In the genomic region with DNA sequence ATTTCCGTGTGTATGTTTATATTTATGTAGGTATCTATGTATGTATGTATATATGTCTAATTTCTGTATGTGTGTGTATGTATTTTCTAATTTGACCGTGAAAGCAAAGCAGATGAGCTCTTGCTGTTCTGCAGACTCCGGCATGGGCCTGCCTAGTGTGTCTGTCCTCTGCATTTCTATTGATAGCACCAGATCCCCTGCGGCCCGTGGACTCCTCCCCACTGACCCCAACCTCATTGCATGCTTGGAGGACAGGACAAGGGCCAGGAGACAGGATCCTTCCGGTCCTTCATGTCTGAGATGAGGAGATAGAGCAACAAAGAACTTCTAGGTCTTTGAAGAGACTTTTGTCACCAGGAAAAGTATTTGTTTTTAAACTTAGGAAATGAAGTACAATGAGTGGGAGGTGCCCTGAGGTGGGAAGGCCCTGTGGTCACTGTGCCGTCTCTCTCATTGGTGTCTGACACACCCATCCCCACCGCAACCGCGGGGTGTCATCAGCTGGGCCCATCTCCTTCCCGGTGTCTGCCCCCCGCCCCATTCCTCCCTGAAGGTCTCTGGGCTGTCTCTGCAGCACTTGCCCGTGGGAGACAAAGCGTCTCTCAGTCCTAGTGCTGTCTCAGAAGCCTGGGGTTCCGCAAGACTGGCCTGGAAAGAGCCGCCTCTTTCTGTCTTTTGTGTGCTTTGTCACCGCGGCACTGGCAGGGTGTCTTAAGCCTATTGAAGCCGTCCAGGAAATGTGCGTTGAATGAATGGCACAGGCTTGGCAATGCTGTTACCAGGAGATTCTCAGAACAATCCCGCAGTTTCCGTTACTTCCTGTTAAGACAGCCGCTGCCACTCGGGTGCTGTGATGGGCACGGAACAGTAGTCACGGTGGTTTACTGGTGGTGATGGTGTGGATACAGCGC, we compare ENCODE assay signal across 18 cellular contexts.
DNase-seq lines count a peak whose midpoint lies in the region; ATAC-seq, FAIRE-seq and TF ChIP-seq lines count a peak whose summit lies in the region.
"Had no signal": no experiment of that assay in that cellular context is flagged by ENCODE, and none has a peak within 500 bp of the region (broad histone marks: within the 10 kb centered on the region; RNA-seq: fewer than 3 reads in every experiment).

No MANE protein-coding gene starts in this region.

- H3K9me1 ChIP-seq in K562 (ENCODE audit: control insufficient read depth, insufficient read depth, low read length) (peaks cover 3% of the 10 kb centered on the region), keratinocyte (ENCODE audit: control insufficient read depth, extremely low read depth, insufficient read depth, low read length) (peaks cover 1% of the 10 kb centered on the region)

- H3K36me3 Mint-ChIP-seq in activated naive CD8-positive, alpha-beta T cell treated with anti-CD3 and anti-CD28 coated beads, Interleukin-2, amount 50 U/mL, for 24 hours (ENCODE audit: low read depth): no peaks in the 10 kb centered on the region
- H3K36me3 Mint-ChIP-seq: CD4-positive, alpha-beta memory T cell had no signal

- FAIRE-seq in K562 (lab: Jason Lieb, UNC) (no peak), keratinocyte (lab: Jason Lieb, UNC) (no peak)
- FAIRE-seq: frontal cortex, islet of Langerhans had no signal

- no peaks in the 10 kb centered on the region for H3K27me3 Mint-ChIP-seq in activated naive CD8-positive, alpha-beta T cell treated with anti-CD3 and anti-CD28 coated beads, Interleukin-2, amount 50 U/mL, for 24 hours
- H3K27me3 Mint-ChIP-seq: CD4-positive, alpha-beta memory T cell had no signal

- no peaks in the 10 kb centered on the region for H3K4me1 Mint-ChIP-seq in activated naive CD8-positive, alpha-beta T cell treated with anti-CD3 and anti-CD28 coated beads, Interleukin-2, amount 50 U/mL, for 24 hours

- POLR2A ChIA-PET in K562 (lab: Yijun Ruan, JAX): no interaction called here

- no peak overlapping the region for H3K9ac ChIP-seq in K562 (ENCODE audit: insufficient read depth in 1 of 2, low read depth in 2 of 2, low read length in 2 of 2)
- H3K9ac ChIP-seq in keratinocyte (ENCODE audit: control insufficient read depth, extremely low read depth, insufficient read depth, low read length): no peak overlapping the region

- H3K36me3 ChIP-seq in K562 (ENCODE audit: control insufficient read depth, insufficient read depth, low read length) (peaks cover 13% of the 10 kb centered on the region; the same call in 2 of the 3 replicates), keratinocyte (ENCODE audit: control insufficient read depth in 2 of 2, extremely low read depth in 1 of 2, insufficient read depth in 2 of 2, low read length in 2 of 2) (peaks cover 0 to 2% of the 10 kb centered on the region in 2 experiments), thyroid gland (no peaks in the 10 kb centered on the region), gastrocnemius medialis (no peaks in the 10 kb centered on the region)

- WGBS in K562 (ENCODE audit: insufficient coverage, low coverage, missing lambda C conversion rate): 69% methylated on average over 24 of the region's 27 CpGs
- 58 to 63% methylated on average over 25 to 27 of the region's 27 CpGs for WGBS in thyroid gland, 2 donors

- H3K4me1 ChIP-seq in K562 (replicated peaks in 1 of 2; ENCODE audit: control insufficient read depth in 2 of 2, insufficient read depth in 2 of 2, low read length in 2 of 2) (peaks cover 0 to 4% of the 10 kb centered on the region in 2 experiments; a peak in 2 of 5 replicates), keratinocyte (ENCODE audit: control insufficient read depth, extremely low read depth, insufficient read depth, low read length) (peaks cover 22% of the 10 kb centered on the region), thyroid gland (peaks cover 5 to 22% of the 10 kb centered on the region in 2 donors), gastrocnemius medialis (no peaks in the 10 kb centered on the region)

- no peak overlapping the region for H3K4me3 Mint-ChIP-seq in activated naive CD8-positive, alpha-beta T cell treated with anti-CD3 and anti-CD28 coated beads, Interleukin-2, amount 50 U/mL, for 24 hours
- H3K4me3 Mint-ChIP-seq: activated T-cell treated with anti-CD3 and anti-CD28 coated beads, Interleukin-2, amount 50 U/mL, for 4 hours; CD4-positive, alpha-beta memory T cell; T-helper 1 cell treated with Interleukin-12 subunit alpha and Interleukin-12 subunit beta and Interleukin-4 antibody, amounts not matched to agents 30 μg/mL and 1 μg/mL, for 36 hours had no signal

- H3K27ac Mint-ChIP-seq in activated naive CD8-positive, alpha-beta T cell treated with anti-CD3 and anti-CD28 coated beads, Interleukin-2, amount 50 U/mL, for 24 hours: no peak overlapping the region
- H3K27ac Mint-ChIP-seq: CD4-positive, alpha-beta memory T cell; T-helper 1 cell treated with Interleukin-12 subunit alpha and Interleukin-12 subunit beta and Interleukin-4 antibody, amounts not matched to agents 30 μg/mL and 1 μg/mL, for 36 hours had no signal

- dilution Hi-C loops in keratinocyte (cut with MboI; ENCODE audit: extremely low pct_ligation_motif_present, low sequenced_read_pairs): no loop called here

- ATAC-seq in K562 (peak; percentile 64), gastrocnemius medialis (no peak)
- no peak for ATAC-seq in activated naive CD8-positive, alpha-beta T cell treated with anti-CD3 and anti-CD28 coated beads, Interleukin-2, amount 50 U/mL, for 24 hours
- ATAC-seq: activated T-cell treated with anti-CD3 and anti-CD28 coated beads, Interleukin-2, amount 50 U/mL, for 4 hours had no signal

- H3K4me2 ChIP-seq in K562 (ENCODE audit: insufficient read depth, low read length) (no peak overlapping the region), keratinocyte (ENCODE audit: control insufficient read depth, extremely low read depth, insufficient read depth, low read depth, low read length) (no peak overlapping the region)

- in situ Hi-C loops in K562 (cut with MboI): no loop called here
- in situ Hi-C loops in gastrocnemius medialis (cut with MboI; ENCODE audit: low sequenced_read_pairs in 4 of 4): no loop called here

- H3K27me3 ChIP-seq in K562 (ENCODE audit: control insufficient read depth in 2 of 2, insufficient read depth in 2 of 2, low read length in 2 of 2): no peaks in the 10 kb centered on the region
- H3K27me3 ChIP-seq in keratinocyte (ENCODE audit: control insufficient read depth, extremely low read depth, insufficient read depth, low read length): no peaks in the 10 kb centered on the region
- no peaks in the 10 kb centered on the region for H3K27me3 ChIP-seq in thyroid gland
- H3K27me3 ChIP-seq in gastrocnemius medialis: no peaks in the 10 kb centered on the region

- no peak overlapping the region for H3K27ac ChIP-seq in K562 (ENCODE audit: extremely low read depth, low read depth, low read length)
- H3K27ac ChIP-seq in keratinocyte (ENCODE audit: control insufficient read depth, insufficient read depth, low read length): peak overlapping the region; percentile 71
- no peak overlapping the region for H3K27ac ChIP-seq in thyroid gland
- H3K27ac ChIP-seq in gastrocnemius medialis: no peak overlapping the region

- H3K4me3 ChIP-seq in K562 (no peak overlapping the region), keratinocyte (ENCODE audit: control insufficient read depth in 2 of 3, extremely low read depth in 1 of 3, insufficient read depth in 2 of 3, low read depth in 1 of 3, low read length in 3 of 3) (no peak overlapping the region), thyroid gland (replicated peaks in 1 of 3) (no peak overlapping the region), gastrocnemius medialis (no peak overlapping the region)
- H3K4me3 ChIP-seq: mucosa of descending colon had no signal

- intact Hi-C loops in K562 (cut with micrococcal nuclease) (no loop called here), thyroid gland (cut with DNase I) (no loop called here), gastrocnemius medialis (cut with DNase I; ENCODE audit: low total_unique reads) (no loop called here)

- DNase-seq in NCI-H345 (lab: John Stamatoyannopoulos, UW) (peak; percentile 51), K562 (ENCODE audit: extremely low read depth in 1 of 4, low spot score in 3 of 4) (peak; percentile 20 to 58 (median 39)), keratinocyte (ENCODE audit: low read depth, low spot score) (no peak), thyroid gland (peak; percentile 35 to 47), NCI-H146 (lab: John Stamatoyannopoulos, UW) (no peak), gastrocnemius medialis (no peak)
- no peak for DNase-seq in activated CD4-positive, CD25-positive, alpha-beta regulatory T cell (lab: John Stamatoyannopoulos, UW)
- DNase-seq in activated naive CD8-positive, alpha-beta T cell treated with anti-CD3 and anti-CD28 coated beads, Interleukin-2, amount 50 U/mL, for 24 hours: no peak
- DNase-seq: activated CD4-positive, alpha-beta T cell treated with anti-CD3 and anti-CD28 coated beads for 48 hours; activated T-cell treated with anti-CD3 and anti-CD28 coated beads, Interleukin-2, amount 50 U/mL, for 4 hours; GDM1; NCI-H1105 treated with DMSO at 0.1 percent for 48 hours; OCI-M1 had no signal

- H3K79me2 ChIP-seq in K562 (ENCODE audit: control insufficient read depth, insufficient read depth, low read length) (peaks cover 7% of the 10 kb centered on the region; the same call in 2 of the 3 replicates), keratinocyte (ENCODE audit: control insufficient read depth, insufficient read depth, low read length) (peaks cover 15% of the 10 kb centered on the region)

- TF ChIP-seq POLR2A in K562 (conservative IDR thresholded peaks at IDR 0.05): no peak
- TF ChIP-seq POLR2A in thyroid gland (IDR thresholded peaks at IDR 0.05): no peak
- no peak for TF ChIP-seq POLR2A in gastrocnemius medialis (IDR thresholded peaks at IDR 0.05)

- no peak overlapping the region for H2AFZ ChIP-seq in K562 (ENCODE audit: low read depth, low read length)
- no peak overlapping the region for H2AFZ ChIP-seq in keratinocyte (ENCODE audit: control insufficient read depth, low read length)

- H3K9me3 Mint-ChIP-seq in activated naive CD8-positive, alpha-beta T cell treated with anti-CD3 and anti-CD28 coated beads, Interleukin-2, amount 50 U/mL, for 24 hours: no peaks in the 10 kb centered on the region
- H3K9me3 Mint-ChIP-seq: activated T-cell treated with anti-CD3 and anti-CD28 coated beads, Interleukin-2, amount 50 U/mL, for 4 hours; CD4-positive, alpha-beta memory T cell; T-helper 1 cell treated with Interleukin-12 subunit alpha and Interleukin-12 subunit beta and Interleukin-4 antibody, amounts not matched to agents 30 μg/mL and 1 μg/mL, for 36 hours had no signal

- TF ChIP-seq EP300 in K562 (IDR thresholded peaks at IDR 0.05; ENCODE audit: low read length): no peak

- TF ChIP-seq CTCF in K562 (IDR thresholded peaks at IDR 0.05 in 2 of 3, conservative IDR thresholded peaks at IDR 0.05 in 1 of 3; ENCODE audit: insufficient read depth in 2 of 3, low read depth in 1 of 3, low read length in 3 of 3): no peak
- TF ChIP-seq CTCF in keratinocyte (optimal IDR thresholded peaks at IDR 0.05 in 1 of 3, IDR thresholded peaks at IDR 0.05 in 1 of 3, conservative IDR thresholded peaks at IDR 0.05 in 1 of 3; ENCODE audit: extremely low read depth in 1 of 3, insufficient read depth in 2 of 3, low read length in 3 of 3): no peak
- TF ChIP-seq CTCF in thyroid gland (IDR thresholded peaks at IDR 0.05): no peak
- no peak for TF ChIP-seq CTCF in gastrocnemius medialis (IDR thresholded peaks at IDR 0.05 in 4 of 5, conservative IDR thresholded peaks at IDR 0.05 in 1 of 5)

- CTCF ChIA-PET in K562 (lab: Yijun Ruan, JAX; ENCODE audit: low intra/inter-chr PET ratio): no interaction called here

- no TSS peak for BruUV-seq in K562 (replicated peaks; lab: Mats Ljungman, UMichigan)

- TF ChIP-seq RAD21 in K562 (CRISPR knock-in tag; conservative IDR thresholded peaks at IDR 0.05 in 1 of 2, IDR thresholded peaks at IDR 0.05 in 1 of 2): no peak

- peaks cover 13% of the 10 kb centered on the region for H4K20me1 ChIP-seq in K562 (replicated peaks; ENCODE audit: control insufficient read depth, insufficient read depth, low read length)
- no peaks in the 10 kb centered on the region for H4K20me1 ChIP-seq in keratinocyte (ENCODE audit: control insufficient read depth, extremely low read depth, insufficient read depth, low read length)

- H3K9me3 ChIP-seq in K562 (replicated peaks; ENCODE audit: control insufficient read depth, insufficient read depth, low read depth, low read length) (no peaks in the 10 kb centered on the region), keratinocyte (ENCODE audit: control insufficient read depth, low read depth, low read length) (no peaks in the 10 kb centered on the region), thyroid gland (no peaks in the 10 kb centered on the region), gastrocnemius medialis (no peaks in the 10 kb centered on the region)
- H3K9me3 ChIP-seq: mucosa of descending colon had no signal

Comparison
In these comparisons a context has a peak if more than half of its experiments do, and no peak if none do; other contexts are left out.
1. DNase-seq: peak in NCI-H345 (single experiment), K562 (4 of 4) and thyroid gland (2 of 2); none in keratinocyte (single experiment), activated CD4-positive, CD25-positive, alpha-beta regulatory T cell (0 of 4), activated naive CD8-positive, alpha-beta T cell treated with anti-CD3 and anti-CD28 coated beads, Interleukin-2, amount 50 U/mL, for 24 hours (single experiment), NCI-H146 (single experiment) and gastrocnemius medialis (0 of 2).